In the genomic region with DNA sequence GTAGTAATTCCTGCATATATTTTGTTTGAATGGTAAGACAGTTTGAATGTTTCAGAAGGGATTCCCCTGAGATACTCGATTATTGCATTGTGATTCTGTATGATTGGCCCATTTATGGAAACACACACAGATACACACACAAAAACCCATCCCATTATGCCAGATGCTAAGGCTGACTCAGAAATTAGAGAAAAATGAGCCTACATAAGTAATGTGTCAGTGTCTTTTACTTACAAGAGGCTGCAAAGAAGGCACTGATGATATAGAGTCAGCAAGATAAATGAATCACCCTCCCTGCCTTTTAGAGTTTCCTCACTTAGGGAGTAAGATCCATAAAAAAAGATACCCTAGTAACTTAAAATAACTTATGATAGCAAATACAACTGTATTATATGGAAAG, we compare ENCODE assay signal across 19 cellular contexts.
"Had no signal": no experiment of that assay in that cellular context is flagged by ENCODE, and none has a peak within 500 bp of the region (broad histone marks: within the 10 kb centered on the region; RNA-seq: fewer than 3 reads in every experiment).

No MANE protein-coding gene starts in this region.

- H3K36me3 ChIP-seq: ascending aorta, right atrium auricular region, suprapubic skin, upper lobe of left lung had no signal

- DNase-seq: activated CD4-positive, CD25-positive, alpha-beta regulatory T cell treated with anti-CD3 and anti-CD28 coated beads, Interleukin-2, amount 50 U/mL, for 72 hours; activated naive CD4-positive, alpha-beta T cell; activated naive CD8-positive, alpha-beta T cell treated with anti-CD3 and anti-CD28 coated beads, Interleukin-2, amount 10 ng/mL, durations not matched to agents 7 days and 5 days; activated T-cell treated with anti-CD3 and anti-CD28 coated beads for 4 hours; dorsolateral prefrontal cortex; kidney glomerular epithelial cell; left ventricle myocardium superior; mesendoderm; natural killer cell; nucleus accumbens; small intestine; stimulated activated CD4-positive, alpha-beta T cell treated with anti-CD3 and anti-CD28 coated beads, Interleukin-4, amount 100 ng/mL, for 24 hours; stimulated activated naive CD4-positive, alpha-beta T cell; T-helper 1 cell; T1000; upper lobe of left lung had no signal

- H3K4me1 ChIP-seq: ascending aorta, right atrium auricular region, suprapubic skin, upper lobe of left lung had no signal

- H3K4me3 ChIP-seq: ascending aorta, dorsolateral prefrontal cortex, right atrium auricular region, suprapubic skin, upper lobe of left lung had no signal

- H3K27ac ChIP-seq: ascending aorta, dorsolateral prefrontal cortex, right atrium auricular region, suprapubic skin, upper lobe of left lung had no signal

- H3K9me3 ChIP-seq: ascending aorta, right atrium auricular region, suprapubic skin, upper lobe of left lung had no signal

- H3K27me3 ChIP-seq: ascending aorta, dorsolateral prefrontal cortex, right atrium auricular region, suprapubic skin, upper lobe of left lung had no signal
